ENCODE assay signal across 35 cellular contexts in genomic region chr15:29792426-29793159, GRCh38. TPM values are rescaled to one million over a fixed set of nuclear protein-coding genes. Genes with fewer than 3 reads are reported as not detected.
DNase-seq lines count a peak whose midpoint lies in the region; ATAC-seq, FAIRE-seq and TF ChIP-seq lines count a peak whose summit lies in the region.
"Had no signal": no experiment of that assay in that cellular context is flagged by ENCODE, and none has a peak within 500 bp of the region (broad histone marks: within the 10 kb centered on the region; RNA-seq: fewer than 3 reads in every experiment).

No MANE protein-coding gene starts in this region.

- H3K27me3 Mint-ChIP-seq in astrocyte (ENCODE audit: low read depth, unreplicated experiment): no peaks in the 10 kb centered on the region

- peak overlapping the region; percentile 66 for H3K4me3 Mint-ChIP-seq in astrocyte (ENCODE audit: unreplicated experiment)
- H3K4me3 Mint-ChIP-seq: activated CD4-positive, alpha-beta memory T cell treated with anti-CD3 and anti-CD28 coated beads for 36 hours; GM23338; natural killer cell; T-helper 1 cell treated with Interleukin-12 subunit alpha and Interleukin-12 subunit beta and Interleukin-4 antibody, amounts not matched to agents 30 μg/mL and 1 μg/mL, for 36 hours had no signal

- no peak overlapping the region for H3K27ac ChIP-seq in astrocyte (ENCODE audit: low read depth, low read length)
- H3K27ac ChIP-seq in fibroblast of lung (ENCODE audit: insufficient read depth, low read length): no peak overlapping the region
- H3K27ac ChIP-seq in heart left ventricle: no peak overlapping the region
- H3K27ac ChIP-seq: breast epithelium, epithelial cell of prostate, heart right ventricle, KMS-11, PC-9, psoas muscle, sigmoid colon, suprapubic skin, upper lobe of left lung had no signal

- WGBS in heart left ventricle, 4 donors: 86 to 89% (median 87%) methylated on average over 2 of the region's 2 CpGs

- H3K4me3 ChIP-seq in astrocyte (ENCODE audit: insufficient read depth, low read depth, low read length): no peak overlapping the region
- no peak overlapping the region for H3K4me3 ChIP-seq in fibroblast of lung (replicated peaks in 1 of 4; ENCODE audit: control extremely low read depth in 1 of 4, insufficient read depth in 1 of 4, low read depth in 3 of 4, low read length in 4 of 4)
- H3K4me3 ChIP-seq in skeletal muscle cell (ENCODE audit: low read depth, low read length): no peak overlapping the region
- no peak overlapping the region for H3K4me3 ChIP-seq in heart left ventricle
- H3K4me3 ChIP-seq: breast epithelium, GM23338, heart right ventricle, PC-9, psoas muscle, sigmoid colon, suprapubic skin, upper lobe of left lung had no signal

- H3K4me2 ChIP-seq in astrocyte (ENCODE audit: low read length) (peak overlapping the region; percentile 31), fibroblast of lung (ENCODE audit: extremely low read depth, insufficient read depth, low read length) (no peak overlapping the region)
- H3K4me2 ChIP-seq: GM23338, KMS-11, PC-9 had no signal

- H3K36me3 ChIP-seq in astrocyte (ENCODE audit: insufficient read depth, low read length) (peaks cover 5% of the 10 kb centered on the region), fibroblast of lung (ENCODE audit: control insufficient read depth, insufficient read depth, low read length) (peaks cover 1% of the 10 kb centered on the region), heart left ventricle (peaks cover 0 to 22% (median 3%) of the 10 kb centered on the region in 9 donors)
- H3K36me3 ChIP-seq: breast epithelium, sigmoid colon had no signal

- H3K4me1 ChIP-seq in astrocyte (ENCODE audit: insufficient read depth, low read length) (peaks cover 14% of the 10 kb centered on the region), fibroblast of lung (ENCODE audit: control insufficient read depth, extremely low read depth, insufficient read depth, low read length) (no peaks in the 10 kb centered on the region), heart left ventricle (peaks cover 0 to 41% (median 17%) of the 10 kb centered on the region in 12 donors)
- H3K4me1 ChIP-seq: breast epithelium, psoas muscle, suprapubic skin had no signal

- H3K27me3 ChIP-seq in astrocyte (ENCODE audit: insufficient read depth, low read length) (no peaks in the 10 kb centered on the region), fibroblast of lung (ENCODE audit: control insufficient read depth, insufficient read depth, low read length) (no peaks in the 10 kb centered on the region), heart left ventricle (no peaks in the 10 kb centered on the region)
- H3K27me3 ChIP-seq: breast epithelium, heart right ventricle, sigmoid colon, suprapubic skin, upper lobe of left lung had no signal

- peaks cover 4% of the 10 kb centered on the region for H3K9me3 Mint-ChIP-seq in astrocyte (ENCODE audit: unreplicated experiment)
- H3K9me3 Mint-ChIP-seq: activated CD4-positive, alpha-beta memory T cell treated with anti-CD3 and anti-CD28 coated beads for 36 hours; GM23338; T-helper 1 cell treated with Interleukin-12 subunit alpha and Interleukin-12 subunit beta and Interleukin-4 antibody, amounts not matched to agents 30 μg/mL and 1 μg/mL, for 36 hours had no signal

- TF ChIP-seq CTCF in astrocyte (IDR thresholded peaks at IDR 0.05; ENCODE audit: insufficient read depth, low read depth, low read length): no peak
- TF ChIP-seq CTCF in fibroblast of lung (conservative IDR thresholded peaks at IDR 0.05 in 1 of 2, IDR thresholded peaks at IDR 0.05 in 1 of 2; ENCODE audit: low read depth in 1 of 2, low read length in 2 of 2): no peak
- TF ChIP-seq CTCF in heart left ventricle (IDR thresholded peaks at IDR 0.05): no peak
- no peak for TF ChIP-seq CTCF in GM20000 (IDR thresholded peaks at IDR 0.05; ENCODE audit: extremely low read depth, missing control alignments)

- no peak for TF ChIP-seq POLR2A in heart left ventricle (IDR thresholded peaks at IDR 0.05)

- DNase-seq in EL: peak; percentile 65
- peak; percentile 55 for DNase-seq in astrocyte (ENCODE audit: low read depth)
- DNase-seq in fibroblast of lung (ENCODE audit: low read depth in 2 of 2): peak; percentile 18 to 65
- DNase-seq in skeletal muscle cell (ENCODE audit: low read depth): peak; percentile 16
- DNase-seq in heart left ventricle: no peak
- no peak for DNase-seq in RCC 7860 (ENCODE audit: low spot score)
- DNase-seq in GM20000 (ENCODE audit: low spot score): no peak
- DNase-seq: activated CD4-positive, alpha-beta memory T cell treated with anti-CD3 and anti-CD28 coated beads for 36 hours; activated naive CD4-positive, alpha-beta T cell treated with Interleukin-2 at 50 U/mL for 16 hours; effector CD8-positive, alpha-beta T cell; foreskin melanocyte; GDM1; heart right ventricle; natural killer cell; NCI-H1436; NCI-H2081 treated with DMSO at 0.1 percent for 48 hours; NCI-H2227 treated with DMSO at 0.1 percent for 48 hours; NCI-H526 treated with DMSO at 0.1 percent for 48 hours; nucleus accumbens; PC-9; psoas muscle; sigmoid colon; stimulated activated naive CD4-positive, alpha-beta T cell; upper lobe of left lung had no signal

- intact Hi-C loops in heart left ventricle (cut with DNase I): loop anchor here in 1 of 10 donors (10.0 kb wide), 1 partner anchor 62 kb away; no protein-coding TSS in a partner anchor

- H3K79me2 ChIP-seq in astrocyte (ENCODE audit: insufficient read depth, low read length) (peaks cover 90% of the 10 kb centered on the region), fibroblast of lung (ENCODE audit: control insufficient read depth, insufficient read depth, low read length) (peaks cover 17% of the 10 kb centered on the region)

- FAIRE-seq in astrocyte (lab: Jason Lieb, UNC): peak; percentile 91
- no peak for FAIRE-seq in RCC 7860 (lab: Jason Lieb, UNC)
- FAIRE-seq: HTR-8/SVneo, TTC549 had no signal

- peaks cover 49% of the 10 kb centered on the region for H4K20me1 ChIP-seq in astrocyte (ENCODE audit: insufficient read depth, low read length)
- no peaks in the 10 kb centered on the region for H4K20me1 ChIP-seq in fibroblast of lung (ENCODE audit: control insufficient read depth, extremely low read depth, insufficient read depth, low read length)

- H3K27ac Mint-ChIP-seq in astrocyte (ENCODE audit: unreplicated experiment): peak overlapping the region; percentile 16
- H3K27ac Mint-ChIP-seq: activated CD4-positive, alpha-beta memory T cell treated with anti-CD3 and anti-CD28 coated beads for 36 hours; GM23338; natural killer cell; T-helper 1 cell treated with Interleukin-12 subunit alpha and Interleukin-12 subunit beta and Interleukin-4 antibody, amounts not matched to agents 30 μg/mL and 1 μg/mL, for 36 hours had no signal

- no peak for ATAC-seq in heart left ventricle
- ATAC-seq in GM21423 (IDR thresholded peaks at IDR 0.05; ENCODE audit: unreplicated experiment): no peak
- ATAC-seq: GM23338, heart right ventricle, natural killer cell, psoas muscle, Right ventricle myocardium inferior, SK-N-SH treated with all-trans-retinoic acid at 6 μM for 48 hours had no signal

- no peak overlapping the region for H3K9ac ChIP-seq in astrocyte (ENCODE audit: low read length)
- no peak overlapping the region for H3K9ac ChIP-seq in fibroblast of lung (ENCODE audit: insufficient read depth, low read length)
- H3K9ac ChIP-seq: KMS-11 had no signal

- H3K36me3 Mint-ChIP-seq in astrocyte (ENCODE audit: low read depth, unreplicated experiment): peaks cover 23% of the 10 kb centered on the region
- H3K36me3 Mint-ChIP-seq: activated CD4-positive, alpha-beta memory T cell treated with anti-CD3 and anti-CD28 coated beads for 36 hours; natural killer cell had no signal

- H3K4me1 Mint-ChIP-seq in astrocyte (ENCODE audit: low read depth, unreplicated experiment): peaks cover 35% of the 10 kb centered on the region
- H3K4me1 Mint-ChIP-seq: GM23338, natural killer cell had no signal

- H3K9me3 ChIP-seq in astrocyte (ENCODE audit: insufficient read depth, low read depth, low read length) (no peaks in the 10 kb centered on the region), fibroblast of lung (ENCODE audit: control insufficient read depth, insufficient read depth, low read depth, low read length) (no peaks in the 10 kb centered on the region), heart left ventricle (peaks cover 0 to 16% (median 0%) of the 10 kb centered on the region in 12 donors)
- H3K9me3 ChIP-seq: breast epithelium, psoas muscle, sigmoid colon, suprapubic skin, upper lobe of left lung had no signal

- no peak overlapping the region for H2AFZ ChIP-seq in astrocyte (ENCODE audit: low read depth, low read length)
- no peak overlapping the region for H2AFZ ChIP-seq in fibroblast of lung (ENCODE audit: low read length)
- H2AFZ ChIP-seq: GM23338, PC-9 had no signal

RNA-seq across cellular contexts. Expression of gene TJP1, which starts 29.7 kb away (rescaled TPM):
- total RNA-seq in astrocyte (118 and 137 TPM in 2 replicates), fibroblast of lung (45.2 and 53.7 TPM in 2 replicates), heart left ventricle (100 to 1,000 TPM in 6 of 9 donors, 10 to 100 TPM in 3; 89.4 to 159 (median 112) TPM)
- polyA plus RNA-seq in fibroblast of lung (80.9 and 110 TPM in 2 replicates), heart left ventricle (10 to 100 TPM; 26.8 to 41.8 TPM)
- polyA plus RNA-seq in fibroblast of lung (2012): 38.5 and 58.1 TPM in 2 replicates
- 55.5 and 58.0 TPM in 2 replicates for polyA minus RNA-seq in fibroblast of lung (ENCODE audit: low replicate concordance)
- total RNA-seq: activated CD4-positive, alpha-beta memory T cell treated with anti-CD3 and anti-CD28 coated beads for 36 hours; natural killer cell had no signal

Comparison
In these comparisons a context has a peak if more than half of its experiments do, and no peak if none do; other contexts are left out.
1. DNase-seq: peak in EL (single experiment), astrocyte (single experiment), fibroblast of lung (2 of 2) and skeletal muscle cell (single experiment); none in heart left ventricle (0 of 5), RCC 7860 (single experiment) and GM20000 (single experiment).